ENCODE assay signal across 8 cellular contexts in the genomic region with DNA sequence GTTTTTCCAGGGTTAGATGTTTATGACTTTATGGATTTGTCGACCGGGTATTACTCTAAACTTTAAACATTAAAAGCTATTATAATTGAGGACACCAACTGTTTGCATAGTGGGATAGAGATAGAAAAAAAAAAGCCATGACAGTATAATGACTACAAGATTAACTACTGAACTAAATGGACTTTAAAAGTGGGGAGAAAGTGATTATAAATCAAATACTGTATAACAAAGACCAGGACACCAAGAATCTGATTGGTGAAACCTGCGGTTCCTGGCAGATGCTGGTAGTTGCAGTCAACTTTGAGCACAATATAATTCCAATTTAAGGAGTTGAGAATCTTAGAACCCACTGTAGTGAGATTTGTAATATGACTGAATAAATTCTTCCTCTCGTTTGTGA. TPM values are rescaled to one million over a fixed set of nuclear protein-coding genes. Genes with fewer than 3 reads are reported as not detected.
A peak's percentile ranks its signal among the peaks of the same experiment; 100 is the strongest.
DNase-seq lines count a peak whose midpoint lies in the region; ATAC-seq and TF ChIP-seq lines count a peak whose summit lies in the region.

No MANE protein-coding gene starts in this region.

- in situ Hi-C loops in astrocyte of the cerebellum (cut with HindIII; ENCODE audit: low sequenced_read_pairs) = no loop called here

- peaks cover 0 to 3% (median 0%) of the 10 kb centered on the region in 4 donors for H3K36me3 ChIP-seq in upper lobe of left lung

- peaks cover 7% of the 10 kb centered on the region for H3K36me3 Mint-ChIP-seq in activated naive CD4-positive, alpha-beta T cell treated with anti-CD3 and anti-CD28 coated beads, Interleukin-2, amount 50 U/mL, for 24 hours

- H3K4me3 ChIP-seq in astrocyte of the cerebellum (ENCODE audit: low read depth, low read length) = peak overlapping the region; percentile 98
- peak overlapping the region; percentile 20 for H3K4me3 ChIP-seq in lower leg skin (ENCODE audit: low read depth, poor library complexity, severe bottlenecking)
- peak overlapping the region in 3 of 4 donors; percentile 73 to 85 (median 81) for H3K4me3 ChIP-seq in upper lobe of left lung

- intact Hi-C loops in lower leg skin (cut with DNase I; ENCODE audit: low total_unique reads) = no loop called here

- H3K9me3 ChIP-seq in upper lobe of left lung = no peaks in the 10 kb centered on the region

- no peaks in the 10 kb centered on the region for H3K27me3 ChIP-seq in upper lobe of left lung

- no peak overlapping the region for H3K27ac ChIP-seq in upper lobe of left lung

- H3K4me1 Mint-ChIP-seq in activated naive CD4-positive, alpha-beta T cell treated with anti-CD3 and anti-CD28 coated beads, Interleukin-2, amount 50 U/mL, for 24 hours = peaks cover 51% of the 10 kb centered on the region

- TF ChIP-seq POLR2A in lower leg skin (IDR thresholded peaks at IDR 0.05) = no peak
- TF ChIP-seq POLR2A in upper lobe of left lung (IDR thresholded peaks at IDR 0.05) = no peak

- H3K9me3 Mint-ChIP-seq in activated naive CD4-positive, alpha-beta T cell treated with anti-CD3 and anti-CD28 coated beads, Interleukin-2, amount 50 U/mL, for 24 hours = no peaks in the 10 kb centered on the region

- no peak for TF ChIP-seq EP300 in upper lobe of left lung (IDR thresholded peaks at IDR 0.05)

- ATAC-seq in upper lobe of left lung (ENCODE audit: low FRiP score in 2 of 2) = no peak
- no peak for ATAC-seq in GM19023 (IDR thresholded peaks at IDR 0.05; ENCODE audit: unreplicated experiment)
- ATAC-seq in HG03175 (IDR thresholded peaks at IDR 0.05; ENCODE audit: unreplicated experiment) = no peak

- TF ChIP-seq CTCF in astrocyte of the cerebellum (IDR thresholded peaks at IDR 0.05; ENCODE audit: low read depth, low read length, missing control alignments) = no peak
- TF ChIP-seq CTCF in lower leg skin (IDR thresholded peaks at IDR 0.05) = no peak
- no peak for TF ChIP-seq CTCF in upper lobe of left lung (IDR thresholded peaks at IDR 0.05)

- peaks cover 37 to 64% (median 42%) of the 10 kb centered on the region in 4 donors for H3K4me1 ChIP-seq in upper lobe of left lung

- H3K4me3 Mint-ChIP-seq in activated naive CD4-positive, alpha-beta T cell treated with anti-CD3 and anti-CD28 coated beads, Interleukin-2, amount 50 U/mL, for 24 hours = peak overlapping the region; percentile 86

- WGBS in lower leg skin, 2 donors = 9 to 11% methylated on average over 4 of the region's 4 CpGs
- WGBS in upper lobe of left lung, 2 donors = 17 to 18% methylated on average over 4 of the region's 4 CpGs

- DNase-seq in activated naive CD4-positive, alpha-beta T cell (lab: John Stamatoyannopoulos, UW) = no peak
- DNase-seq in astrocyte of the cerebellum (ENCODE audit: low read depth) (no peak), lower leg skin (ENCODE audit: low spot score in 2 of 2) (no peak), upper lobe of left lung (no peak), H4 (ENCODE audit: low spot score) (no peak)

- no peak overlapping the region for H3K27ac Mint-ChIP-seq in activated naive CD4-positive, alpha-beta T cell treated with anti-CD3 and anti-CD28 coated beads, Interleukin-2, amount 50 U/mL, for 24 hours

- no peaks in the 10 kb centered on the region for H3K27me3 Mint-ChIP-seq in activated naive CD4-positive, alpha-beta T cell treated with anti-CD3 and anti-CD28 coated beads, Interleukin-2, amount 50 U/mL, for 24 hours

RNA-seq across cellular contexts. Expression of a gene that starts 2.5 kb away (rescaled TPM):
- total RNA-seq in lower leg skin (10 to 100 TPM; 54.3 to 94.1 (median 64.9) TPM), upper lobe of left lung (10 to 100 TPM; 35.6 to 65.4 (median 53.4) TPM)
- total RNA-seq in H4 (2014; rRNA removed; shearing (Covaris generic)) = 25.4 and 27.4 TPM in 2 replicates

RNA-seq across cellular contexts. Expression of a gene that starts 47.3 kb away (rescaled TPM):
- 1 to 10 TPM in 2 of 4 donors, under 1 TPM in 1, not detected in 1; 0.15 to 3.7 (median 2.0) TPM for total RNA-seq in lower leg skin
- total RNA-seq in upper lobe of left lung = 1 to 10 TPM; 4.7 to 9.4 (median 6.6) TPM
- total RNA-seq in H4 (2014; rRNA removed; shearing (Covaris generic)) = not detected in 2 replicates

Comparison
In these comparisons a context has a peak if more than half of its experiments do, and no peak if none do; other contexts are left out.
1. H3K4me3 ChIP-seq: peak in every context shown above with its lines; median percentile 98 in astrocyte of the cerebellum; 81 in upper lobe of left lung; 20 in lower leg skin.